8 cellular contexts compared by ENCODE assay signal in the genomic region with DNA sequence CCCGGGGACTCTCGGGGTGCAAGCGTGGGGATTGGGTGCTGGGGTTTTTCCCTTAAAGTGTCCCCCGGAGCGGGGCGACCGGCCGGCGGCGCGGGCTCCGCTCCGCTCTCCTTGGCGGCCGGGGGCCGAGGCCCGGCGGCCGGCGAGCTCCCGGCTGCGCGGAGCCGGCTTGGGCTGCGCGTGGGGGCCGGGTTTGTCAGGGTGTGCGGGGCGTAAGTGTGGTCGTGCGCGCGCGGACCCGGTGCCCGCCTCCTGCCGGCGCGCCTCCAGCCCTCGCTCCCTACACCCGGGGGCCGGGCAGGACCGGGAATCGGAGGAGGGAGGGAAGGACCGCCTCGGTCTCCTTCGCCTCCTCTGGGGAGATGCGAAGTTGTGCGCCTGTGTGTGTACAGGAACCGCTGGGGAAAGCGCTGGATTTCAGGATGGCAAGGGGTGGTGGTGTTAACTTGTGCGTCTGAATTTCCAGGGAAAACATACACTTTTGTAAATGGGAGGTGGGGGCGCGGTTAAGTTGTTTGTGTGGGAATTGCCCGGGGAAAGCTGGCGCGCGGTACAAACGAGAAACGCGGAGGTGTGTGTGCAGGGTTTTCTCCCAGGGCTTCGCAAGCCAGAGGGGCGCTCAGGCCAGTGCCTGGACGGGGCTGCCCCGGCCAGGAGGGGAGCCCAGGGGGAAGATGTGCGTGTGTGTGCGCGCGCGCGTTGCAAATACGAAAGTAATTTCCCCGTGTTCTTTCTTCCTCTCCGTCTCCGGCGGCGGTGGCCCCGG. TPM values are rescaled to one million over a fixed set of nuclear protein-coding genes. Genes with fewer than 3 reads are reported as not detected.
DNase-seq lines count a peak whose midpoint lies in the region; ATAC-seq, FAIRE-seq and TF ChIP-seq lines count a peak whose summit lies in the region.

No MANE protein-coding gene starts in this region.

- H3K4me1 ChIP-seq in CD8-positive, alpha-beta T cell (ENCODE audit: insufficient read depth, low read length) = peaks cover 28% of the 10 kb centered on the region
- H3K4me1 ChIP-seq in endodermal cell (ENCODE audit: control insufficient read depth, insufficient read depth, low read length) (peaks cover 14% of the 10 kb centered on the region), mucosa of rectum (ENCODE audit: control insufficient read depth in 2 of 2, insufficient read depth in 2 of 2, low read length in 2 of 2) (peaks cover 45 to 54% of the 10 kb centered on the region in 2 donors), thoracic aorta (ENCODE audit: control insufficient read depth in 1 of 2, low read depth in 2 of 2) (peaks cover 32 to 41% of the 10 kb centered on the region in 2 donors)

- peak overlapping the region; percentile 44 for H3K27ac ChIP-seq in CD8-positive, alpha-beta T cell (ENCODE audit: low read depth, low read length)
- H3K27ac ChIP-seq in endodermal cell (ENCODE audit: low read depth, low read length) = peak overlapping the region; percentile 90
- peak overlapping the region; percentile 97 to 98 for H3K27ac ChIP-seq in mucosa of rectum (ENCODE audit: low read depth in 2 of 2, low read length in 2 of 2)
- H3K27ac ChIP-seq in thoracic aorta = peak overlapping the region; percentile 93 to 97

- WGBS in endodermal cell (ENCODE audit: insufficient coverage in 1 of 2, insufficient read length in 1 of 2), 2 experiments = 0% methylated on average over 7 to 75 of the region's 78 CpGs

- H3K9me3 Mint-ChIP-seq in CD8-positive, alpha-beta T cell = no peaks in the 10 kb centered on the region
- no peaks in the 10 kb centered on the region for H3K9me3 Mint-ChIP-seq in activated CD8-positive, alpha-beta T cell treated with anti-CD3 and anti-CD28 coated beads for 36 hours
- no peaks in the 10 kb centered on the region for H3K9me3 Mint-ChIP-seq in endodermal cell

- no peaks in the 10 kb centered on the region for H3K27me3 Mint-ChIP-seq in CD8-positive, alpha-beta T cell (ENCODE audit: low read depth)
- H3K27me3 Mint-ChIP-seq in activated CD8-positive, alpha-beta T cell treated with anti-CD3 and anti-CD28 coated beads for 36 hours = no peaks in the 10 kb centered on the region
- H3K27me3 Mint-ChIP-seq in endodermal cell (ENCODE audit: insufficient read depth) = peaks cover 2% of the 10 kb centered on the region

- FAIRE-seq in GM12891 (lab: Jason Lieb, UNC) = no peak

- TF ChIP-seq CTCF in CD8-positive, alpha-beta T cell (IDR thresholded peaks at IDR 0.05) = no peak
- no peak for TF ChIP-seq CTCF in activated CD8-positive, alpha-beta T cell treated with anti-CD3 and anti-CD28 coated beads for 36 hours (IDR thresholded peaks at IDR 0.05)
- TF ChIP-seq CTCF in endodermal cell (conservative IDR thresholded peaks at IDR 0.05) (no peak), thoracic aorta (IDR thresholded peaks at IDR 0.05) (no peak)

- peaks cover 40% of the 10 kb centered on the region for H3K4me1 Mint-ChIP-seq in CD8-positive, alpha-beta T cell (ENCODE audit: low read depth)
- H3K4me1 Mint-ChIP-seq in activated CD8-positive, alpha-beta T cell treated with anti-CD3 and anti-CD28 coated beads for 36 hours (ENCODE audit: low read depth) = peaks cover 28% of the 10 kb centered on the region
- peaks cover 49% of the 10 kb centered on the region for H3K4me1 Mint-ChIP-seq in endodermal cell

- POLR2A ChIA-PET in CD8-positive, alpha-beta T cell (lab: Charles Lee) = no interaction called here
- POLR2A ChIA-PET in activated CD8-positive, alpha-beta T cell treated with anti-CD3 and anti-CD28 coated beads for 36 hours (lab: Charles Lee) = interaction anchor here (1.7 kb wide), 1 partner anchor 96 kb away, joined by 6 read pairs; no protein-coding TSS in a partner anchor

- intact Hi-C loops in CD8-positive, alpha-beta T cell (cut with DNase I, micrococcal nuclease) = loop anchor here (2.0 to 10.0 kb wide), 10 partner anchors 43 to 1037 kb away; partner anchors contain the start of genes PPIF (in 2 of the 2), RPS24 (in 1 of the 2) and ZCCHC24 (in 1 of the 2)
- intact Hi-C loops in activated CD8-positive, alpha-beta T cell treated with anti-CD3 and anti-CD28 coated beads for 36 hours (cut with micrococcal nuclease) = loop anchor here (5.0 kb wide), 2 partner anchors 97 to 133 kb away; no protein-coding TSS in a partner anchor

- H3K36me3 ChIP-seq in CD8-positive, alpha-beta T cell (ENCODE audit: insufficient read depth, low read length) = no peaks in the 10 kb centered on the region
- H3K36me3 ChIP-seq in endodermal cell (ENCODE audit: control insufficient read depth, insufficient read depth, low read length) (no peaks in the 10 kb centered on the region), mucosa of rectum (ENCODE audit: control insufficient read depth in 2 of 2, insufficient read depth in 2 of 2, low read length in 2 of 2) (no peaks in the 10 kb centered on the region), thoracic aorta (no peaks in the 10 kb centered on the region)

- peak overlapping the region; percentile 85 for H3K27ac Mint-ChIP-seq in CD8-positive, alpha-beta T cell
- peak overlapping the region; percentile 86 for H3K27ac Mint-ChIP-seq in activated CD8-positive, alpha-beta T cell treated with anti-CD3 and anti-CD28 coated beads for 36 hours
- H3K27ac Mint-ChIP-seq in endodermal cell = peak overlapping the region; percentile 91

- H3K36me3 Mint-ChIP-seq in CD8-positive, alpha-beta T cell = peaks cover 6% of the 10 kb centered on the region
- no peaks in the 10 kb centered on the region for H3K36me3 Mint-ChIP-seq in activated CD8-positive, alpha-beta T cell treated with anti-CD3 and anti-CD28 coated beads for 36 hours (ENCODE audit: low read depth)
- no peaks in the 10 kb centered on the region for H3K36me3 Mint-ChIP-seq in endodermal cell (ENCODE audit: low read depth)

- ATAC-seq in CD8-positive, alpha-beta T cell = peak; percentile 8
- ATAC-seq in GM21528 (IDR thresholded peaks at IDR 0.05; ENCODE audit: low FRiP score, unreplicated experiment) (peak; percentile 24), thoracic aorta (ENCODE audit: insufficient number of reproducible peaks, low FRiP score, low read depth) (no peak)
- ATAC-seq in activated CD8-positive, alpha-beta T cell treated with anti-CD3 and anti-CD28 coated beads for 36 hours = peak; percentile 9

- CTCF ChIA-PET in CD8-positive, alpha-beta T cell (lab: Charles Lee) = interaction anchor here (0.7 to 2.2 kb wide), 4 partner anchors 24 to 1022 kb away, joined by 3 to 7 read pairs (median 4); no protein-coding TSS in a partner anchor
- CTCF ChIA-PET in activated CD8-positive, alpha-beta T cell treated with anti-CD3 and anti-CD28 coated beads for 36 hours (lab: Charles Lee) = interaction anchor here (2.3 kb wide), 1 partner anchor 126 kb away, joined by 11 read pairs; no protein-coding TSS in a partner anchor

- no peaks in the 10 kb centered on the region for H3K27me3 ChIP-seq in CD8-positive, alpha-beta T cell (ENCODE audit: insufficient read depth, low read length)
- H3K27me3 ChIP-seq in endodermal cell (ENCODE audit: control insufficient read depth, insufficient read depth, low read length, poor library complexity, severe bottlenecking) (no peaks in the 10 kb centered on the region), mucosa of rectum (ENCODE audit: control insufficient read depth in 2 of 2, insufficient read depth in 2 of 2, low read length in 2 of 2) (no peaks in the 10 kb centered on the region), thoracic aorta (replicated peaks; ENCODE audit: insufficient read depth) (no peaks in the 10 kb centered on the region)

- DNase-seq in CD8-positive, alpha-beta T cell = peak in 5 of 7 experiments; percentile 33 to 67 (median 49)
- no peak for DNase-seq in Jurkat, Clone E6-1 (ENCODE audit: low read depth, low spot score)
- DNase-seq in activated CD8-positive, alpha-beta T cell treated with anti-CD3 and anti-CD28 coated beads for 36 hours = peak; percentile 62
- DNase-seq in endodermal cell = peak; percentile 74
- DNase-seq in thoracic aorta (ENCODE audit: low spot score) = no peak
- DNase-seq in GM12891 (ENCODE audit: insufficient read length, low spot score) = no peak

- no peaks in the 10 kb centered on the region for H3K9me3 ChIP-seq in CD8-positive, alpha-beta T cell (ENCODE audit: low read length)
- H3K9me3 ChIP-seq in endodermal cell (ENCODE audit: control insufficient read depth, low read length) = no peaks in the 10 kb centered on the region
- no peaks in the 10 kb centered on the region for H3K9me3 ChIP-seq in mucosa of rectum (ENCODE audit: control insufficient read depth in 2 of 2, low read length in 2 of 2)
- H3K9me3 ChIP-seq in thoracic aorta = no peaks in the 10 kb centered on the region

- H3K9ac ChIP-seq in endodermal cell (ENCODE audit: extremely low read depth, low read length, poor library complexity, severe bottlenecking) (peak overlapping the region; percentile 81), mucosa of rectum (ENCODE audit: low read depth in 1 of 2, low read length in 2 of 2) (peak overlapping the region; percentile 90 to 94)

- no peak for TF ChIP-seq POLR2A in GM12891 (IDR thresholded peaks at IDR 0.05; ENCODE audit: low read depth, low read length)

- peak overlapping the region; percentile 94 for H3K4me3 ChIP-seq in CD8-positive, alpha-beta T cell (ENCODE audit: low read depth, low read length)
- H3K4me3 ChIP-seq in Jurkat, Clone E6-1 (ENCODE audit: low read length) = peak overlapping the region; percentile 73
- H3K4me3 ChIP-seq in endodermal cell (ENCODE audit: low read length) (peak overlapping the region; percentile 93), mucosa of rectum (ENCODE audit: low read length in 2 of 2) (peak overlapping the region; percentile 85 to 94), thoracic aorta (peak overlapping the region; percentile 94)

- H3K4me3 Mint-ChIP-seq in CD8-positive, alpha-beta T cell = peak overlapping the region; percentile 94
- H3K4me3 Mint-ChIP-seq in activated CD8-positive, alpha-beta T cell treated with anti-CD3 and anti-CD28 coated beads for 36 hours = peak overlapping the region; percentile 89
- peak overlapping the region; percentile 98 for H3K4me3 Mint-ChIP-seq in endodermal cell

TF ChIP-seq in GM12891, 5 proteins besides CTCF, POLR2A, EP300 and RAD21:
- no peak for TF ChIP-seq PAX5 (IDR thresholded peaks at IDR 0.05; ENCODE audit: insufficient read depth, low read length, severe bottlenecking)
- no peak for TF ChIP-seq TAF1 (IDR thresholded peaks at IDR 0.05; ENCODE audit: low read depth, low read length)
- TF ChIP-seq SPI1 (IDR thresholded peaks at IDR 0.05; ENCODE audit: low read depth, low read length) = no peak
- TF ChIP-seq POLR2AphosphoS5 (IDR thresholded peaks at IDR 0.05; ENCODE audit: low read depth, low read length) = no peak
- no peak for TF ChIP-seq POU2F2 (IDR thresholded peaks at IDR 0.05; ENCODE audit: low read depth, low read length)

RNA-seq across cellular contexts. Expression of gene ZMIZ1, which starts 0.7 kb away (rescaled TPM):
- total RNA-seq in CD8-positive, alpha-beta T cell = 10 to 100 TPM; 10.1 to 10.8 TPM
- 24.0 TPM for polyA plus RNA-seq in Jurkat, Clone E6-1 (2012; ENCODE audit: insufficient read depth, insufficient read length)
- 10 to 100 TPM; 46.5 to 52.2 TPM for total RNA-seq in activated CD8-positive, alpha-beta T cell treated with anti-CD3 and anti-CD28 coated beads for 36 hours
- total RNA-seq in endodermal cell (10 to 100 TPM; 65.3 to 67.5 TPM), thoracic aorta (10 to 100 TPM; 57.8 to 81.6 TPM)
- 77.5 TPM for polyA plus RNA-seq in endodermal cell (2013, experiment 1 of 2)
- polyA plus RNA-seq in endodermal cell (2013, experiment 2 of 2) = 68.6 TPM
- 21.2 TPM for polyA plus RNA-seq in GM12891 (2012; ENCODE audit: low read depth, missing spikeins)

Comparison
In these comparisons a context has a peak if more than half of its experiments do, and no peak if none do; other contexts are left out.
1. DNase-seq: peak in CD8-positive, alpha-beta T cell (5 of 7), activated CD8-positive, alpha-beta T cell treated with anti-CD3 and anti-CD28 coated beads for 36 hours (single experiment) and endodermal cell (single experiment); none in Jurkat, Clone E6-1 (single experiment), thoracic aorta (single experiment) and GM12891 (single experiment).
2. H3K27ac ChIP-seq: peak in every context shown above with its lines; median percentile 98 in mucosa of rectum; 95 in thoracic aorta; 90 in endodermal cell; 44 in CD8-positive, alpha-beta T cell.
3. RNA of gene ZMIZ1, which starts 0.7 kb away (total RNA-seq): 57.8 to 81.6 TPM in thoracic aorta, 65.3 to 67.5 TPM in endodermal cell and 46.5 to 52.2 TPM in activated CD8-positive, alpha-beta T cell treated with anti-CD3 and anti-CD28 coated beads for 36 hours; 10.1 to 10.8 TPM in CD8-positive, alpha-beta T cell; every median in the first group is over 4 times any median in the second.
4. Peak in every context shown above with its lines, with median percentiles within 50 percentile points of each other: H3K4me3 ChIP-seq, H3K27ac Mint-ChIP-seq and H3K4me3 Mint-ChIP-seq.